6 cellular contexts compared by ENCODE assay signal in the genomic region with DNA sequence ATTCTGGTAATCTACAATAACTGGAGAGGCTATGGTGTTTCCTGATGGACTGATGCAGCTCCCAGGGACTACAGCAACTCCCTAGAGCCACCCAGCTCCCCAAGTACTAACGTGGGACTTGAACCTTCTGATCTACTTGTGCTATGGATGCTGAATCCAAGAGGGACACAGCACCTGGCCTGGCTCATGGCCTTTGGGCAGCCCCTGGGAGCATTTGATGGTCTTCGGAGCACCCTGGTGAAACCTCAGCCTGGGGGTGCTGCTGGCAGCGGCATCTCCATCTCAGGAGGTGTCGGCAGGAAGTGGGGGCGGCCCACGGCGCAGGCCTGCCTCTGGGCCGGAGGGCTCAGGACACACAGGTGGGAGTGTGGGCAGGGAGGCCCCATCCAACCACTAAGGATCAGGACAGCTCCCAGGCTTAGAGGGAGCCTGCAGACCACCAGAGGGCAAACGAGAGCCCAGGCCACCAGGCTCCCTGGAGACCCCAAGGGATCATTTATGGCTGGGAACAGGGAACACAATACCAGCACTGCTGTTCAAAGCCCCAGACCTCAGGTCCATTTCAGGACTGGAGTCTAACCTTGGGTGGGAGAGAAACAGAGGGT. TPM values are rescaled to one million over a fixed set of nuclear protein-coding genes. Genes with fewer than 3 reads are reported as not detected.
DNase-seq lines count a peak whose midpoint lies in the region; ATAC-seq, FAIRE-seq and TF ChIP-seq lines count a peak whose summit lies in the region.

No MANE protein-coding gene starts in this region.

- H3K27me3 ChIP-seq in neural progenitor cell: no peaks in the 10 kb centered on the region

- no peaks in the 10 kb centered on the region for H3F3A ChIP-seq in neural progenitor cell (ENCODE audit: low read depth)

- peaks cover 3% of the 10 kb centered on the region for H3K27me3 Mint-ChIP-seq in neural progenitor cell (ENCODE audit: insufficient read depth, low read depth)

- H3K4me2 ChIP-seq in neural progenitor cell: no peak overlapping the region

- ATAC-seq in HG03378 (IDR thresholded peaks at IDR 0.05; ENCODE audit: unreplicated experiment) (no peak), GM18870 (IDR thresholded peaks at IDR 0.05; ENCODE audit: unreplicated experiment) (no peak)

- peak; percentile 4 for FAIRE-seq in GM19239 (lab: Jason Lieb, UNC)

- H3K4me3 Mint-ChIP-seq in neural progenitor cell: no peak overlapping the region

- no peak overlapping the region for H2AFZ ChIP-seq in neural progenitor cell (replicated peaks)

- H3K9me3 ChIP-seq in neural progenitor cell (ENCODE audit: low read depth): no peaks in the 10 kb centered on the region

- TF ChIP-seq CTCF in astrocyte of the cerebellum (IDR thresholded peaks at IDR 0.05; ENCODE audit: low read depth, low read length, missing control alignments): peak; percentile 67
- TF ChIP-seq CTCF in neural progenitor cell (IDR thresholded peaks at IDR 0.05): peak; percentile 55

- no peak overlapping the region for H3K4me3 ChIP-seq in astrocyte of the cerebellum (ENCODE audit: low read depth, low read length)
- H3K4me3 ChIP-seq in neural progenitor cell: no peak overlapping the region

- peak overlapping the region; percentile 96 for H3K27ac Mint-ChIP-seq in neural progenitor cell

- no peak overlapping the region for H3K27ac ChIP-seq in neural progenitor cell

- DNase-seq in GM19239 (ENCODE audit: insufficient read length, low spot score): no peak
- no peak for DNase-seq in astrocyte of the cerebellum (ENCODE audit: low read depth)
- DNase-seq in neural progenitor cell (ENCODE audit: low spot score): peak; percentile 53
- DNase-seq in GOT3 (lab: John Stamatoyannopoulos, UW): no peak

- no peaks in the 10 kb centered on the region for H3K9me3 Mint-ChIP-seq in neural progenitor cell

- no peak overlapping the region for H3K9ac ChIP-seq in neural progenitor cell

- H3K79me2 ChIP-seq in neural progenitor cell (ENCODE audit: low read depth): no peaks in the 10 kb centered on the region

- no peaks in the 10 kb centered on the region for H3K36me3 ChIP-seq in neural progenitor cell

- in situ Hi-C loops in astrocyte of the cerebellum (cut with HindIII; ENCODE audit: low sequenced_read_pairs): loop anchor here (25.0 kb wide), 1 partner anchor 107 kb away; the partner anchor contains the start of gene PYGM

- peaks cover 17% of the 10 kb centered on the region for H4K20me1 ChIP-seq in neural progenitor cell (ENCODE audit: low read depth)

- H3K4me1 ChIP-seq in neural progenitor cell: peaks cover 18% of the 10 kb centered on the region

- peaks cover 50% of the 10 kb centered on the region for H3K4me1 Mint-ChIP-seq in neural progenitor cell

- H3K36me3 Mint-ChIP-seq in neural progenitor cell: peaks cover 11% of the 10 kb centered on the region

RNA-seq across cellular contexts. Expression of gene EHD1, which starts 8.7 kb away (rescaled TPM):
- total RNA-seq in neural progenitor cell (ENCODE audit: low replicate concordance): 19.8 and 39.7 TPM in 2 replicates

RNA-seq across cellular contexts. Expression of gene CDC42BPG, which starts 25.2 kb away (rescaled TPM):
- 0.62 and 2.1 TPM in 2 replicates for total RNA-seq in neural progenitor cell (ENCODE audit: low replicate concordance)

RNA-seq across cellular contexts. Expression of gene ATG2A, which starts 47.3 kb away (rescaled TPM):
- total RNA-seq in neural progenitor cell (ENCODE audit: low replicate concordance): 4.4 and 16.6 TPM in 2 replicates

RNA-seq across cellular contexts. Expression of gene PPP2R5B, which starts 54.8 kb away (rescaled TPM):
- total RNA-seq in neural progenitor cell (ENCODE audit: low replicate concordance): 5.7 and 11.3 TPM in 2 replicates

RNA-seq across cellular contexts. Expression of gene MEN1, which starts 59.3 kb away (rescaled TPM):
- 11.4 and 34.9 TPM in 2 replicates for total RNA-seq in neural progenitor cell (ENCODE audit: low replicate concordance)
